20 cellular contexts compared by ENCODE assay signal in genomic region chr19:50632151-50632835, GRCh38. TPM values are rescaled to one million over a fixed set of nuclear protein-coding genes. Genes with fewer than 3 reads are reported as not detected.
DNase-seq lines count a peak whose midpoint lies in the region; ATAC-seq, FAIRE-seq and TF ChIP-seq lines count a peak whose summit lies in the region.
"Had no signal": no experiment of that assay in that cellular context is flagged by ENCODE, and none has a peak within 500 bp of the region (broad histone marks: within the 10 kb centered on the region; RNA-seq: fewer than 3 reads in every experiment).

No MANE protein-coding gene starts in this region.

- H3K36me3 Mint-ChIP-seq in GM23338 (ENCODE audit: low read depth) = peaks cover 45% of the 10 kb centered on the region

- peak in 1 of 2 experiments; percentile 12; a peak in 2 of 4 replicates for TF ChIP-seq RAD21 in H1 (IDR thresholded peaks at IDR 0.05 in 1 of 2, conservative IDR thresholded peaks at IDR 0.05 in 1 of 2; ENCODE audit: low read depth in 2 of 2, low read length in 2 of 2)

- H3K36me3 ChIP-seq in GM23338 (ENCODE audit: insufficient read depth) (peaks cover 8% of the 10 kb centered on the region; the same call in 1 of the 2 replicates), H1 (ENCODE audit: control insufficient read depth in 2 of 4, insufficient read depth in 4 of 4, low read length in 3 of 4) (no peaks in the 10 kb centered on the region; a peak in 1 of 8 replicates)

- no peak overlapping the region for H3K56ac ChIP-seq in H1 (replicated peaks; ENCODE audit: insufficient read length, low read depth, low read length)

- no peak overlapping the region for H3K4me3 Mint-ChIP-seq in GM23338
- H3K4me3 Mint-ChIP-seq: CD4-positive, alpha-beta memory T cell; T-helper 1 cell treated with Interleukin-12 subunit alpha and Interleukin-12 subunit beta and Interleukin-4 antibody, amounts not matched to agents 30 μg/mL and 1 μg/mL, for 36 hours had no signal

- H3K23ac ChIP-seq in H1 (ENCODE audit: insufficient read length) = no peak overlapping the region

- no peak overlapping the region for H2BK15ac ChIP-seq in H1 (ENCODE audit: low read length)

- H4K5ac ChIP-seq in H1 (ENCODE audit: insufficient read length, low read depth, low read length) = no peak overlapping the region

- no peaks in the 10 kb centered on the region for H3K79me1 ChIP-seq in H1 (ENCODE audit: low read depth, low read length)

- no peak overlapping the region for H3K27ac Mint-ChIP-seq in GM23338
- H3K27ac Mint-ChIP-seq: CD4-positive, alpha-beta memory T cell; T-helper 1 cell treated with Interleukin-12 subunit alpha and Interleukin-12 subunit beta and Interleukin-4 antibody, amounts not matched to agents 30 μg/mL and 1 μg/mL, for 36 hours had no signal

- no peak overlapping the region for H3K4me2 ChIP-seq in GM23338
- no peak overlapping the region for H3K4me2 ChIP-seq in H1 (ENCODE audit: insufficient read depth in 1 of 2, low read depth in 2 of 2, low read length in 2 of 2)

- TF ChIP-seq EP300 in H1 (IDR thresholded peaks at IDR 0.05; ENCODE audit: borderline replicate concordance in 1 of 2, low read depth in 2 of 2, low read length in 2 of 2) = no peak

- H4K91ac ChIP-seq in H1 (replicated peaks; ENCODE audit: insufficient read length, low read length) = no peak overlapping the region

- no peak overlapping the region for H3K9ac ChIP-seq in H1 (replicated peaks in 1 of 4; ENCODE audit: extremely low read depth in 1 of 4, low read depth in 3 of 4, low read length in 3 of 4)

- CTCF ChIA-PET in H1 (lab: Charles Lee; ENCODE audit: partially characterized antibody) = interaction anchor here (0.7 to 0.9 kb wide), 2 partner anchors 73 to 95 kb away, joined by 3 read pairs; no protein-coding TSS in a partner anchor

- no peak overlapping the region for H3K4ac ChIP-seq in H1 (replicated peaks; ENCODE audit: insufficient read length, low read depth, low read length)

- peaks cover 22% of the 10 kb centered on the region for H3K27me3 Mint-ChIP-seq in GM23338 (ENCODE audit: insufficient read depth, low read depth, poor library complexity)

- peak; percentile 49 to 56 for TF ChIP-seq CTCF in GM23338 (conservative IDR thresholded peaks at IDR 0.05; ENCODE audit: low read depth in 2 of 2)
- TF ChIP-seq CTCF in H1 (IDR thresholded peaks at IDR 0.05; ENCODE audit: control extremely low read depth in 1 of 3, insufficient read depth in 1 of 3, low read depth in 1 of 3, low read length in 3 of 3) = peak; percentile 33 to 64 (median 38)

- H2BK12ac ChIP-seq in H1 (ENCODE audit: low read depth, low read length) = no peak overlapping the region

- H2BK120ac ChIP-seq in H1 (replicated peaks; ENCODE audit: low read depth, low read length) = no peak overlapping the region

- no peaks in the 10 kb centered on the region for H3K4me1 ChIP-seq in GM23338 (ENCODE audit: insufficient read depth)
- 0 out of 7 replicates have a peak, but pooled peaks cover 0 to 4% (median 0%) of the 10 kb centered on the region in 4 experiments for H3K4me1 ChIP-seq in H1 (replicated peaks in 1 of 4; ENCODE audit: control insufficient read depth in 3 of 4, insufficient read depth in 4 of 4, low read length in 3 of 4)

- no peak overlapping the region for H2AK5ac ChIP-seq in H1 (ENCODE audit: low read depth, low read length)

- H3K79me2 ChIP-seq in GM23338 (replicated peaks; ENCODE audit: insufficient read depth) (no peaks in the 10 kb centered on the region), H1 (ENCODE audit: control insufficient read depth in 1 of 2, insufficient read depth in 2 of 2, low read length in 2 of 2) (no peaks in the 10 kb centered on the region)

- H3K18ac ChIP-seq in H1 (ENCODE audit: extremely low read depth, low read length) = no peak overlapping the region

- DNase-seq in GM23338 (ENCODE audit: low spot score) (peak; percentile 38), RPMI8226 (peak; percentile 17), H1 (ENCODE audit: low read depth in 1 of 2, low spot score in 2 of 2) (no peak), G401 (ENCODE audit: low spot score) (no peak), NCI-H1930 (lab: John Stamatoyannopoulos, UW) (no peak), HK-2 (ENCODE audit: unreplicated experiment) (no peak)
- DNase-seq: Calu3; CD4-positive, alpha-beta memory T cell; DMS53; NCI-H1436; NCI-H2029 treated with DMSO at 0.1 percent for 48 hours; NCI-H510A; NCI-H774; SHP77 had no signal

- peaks cover 96% of the 10 kb centered on the region for H3K9me3 Mint-ChIP-seq in GM23338

- H3K9me2 ChIP-seq in GM23338 (ENCODE audit: insufficient read depth) = no peaks in the 10 kb centered on the region

- H2AFZ ChIP-seq in GM23338 (no peak overlapping the region), H1 (ENCODE audit: low read length) (no peak overlapping the region)

- H4K20me1 ChIP-seq in GM23338 (replicated peaks; ENCODE audit: insufficient read depth) (no peaks in the 10 kb centered on the region), H1 (replicated peaks in 1 of 2; ENCODE audit: control insufficient read depth in 1 of 2, insufficient read depth in 2 of 2, low read length in 2 of 2) (peaks cover 0 to 2% of the 10 kb centered on the region in 2 experiments)

- no peaks in the 10 kb centered on the region for H3F3A ChIP-seq in GM23338 (replicated peaks; ENCODE audit: low read depth)

- H3K14ac ChIP-seq in H1 (ENCODE audit: insufficient read length) = no peak overlapping the region

- ATAC-seq in GM23338 = no peak
- ATAC-seq in GM19452 (IDR thresholded peaks at IDR 0.05; ENCODE audit: unreplicated experiment) = no peak
- ATAC-seq: GM12878, Panc1 had no signal

- H3K4me1 Mint-ChIP-seq in GM23338 = no peaks in the 10 kb centered on the region
- H3K4me1 Mint-ChIP-seq: CD4-positive, alpha-beta memory T cell had no signal

- no peak for FAIRE-seq in H1 (lab: Jason Lieb, UNC)
- FAIRE-seq: GM12878, GM18507, H54 had no signal

- POLR2A ChIA-PET in H1 (lab: Charles Lee; ENCODE audit: partially characterized antibody) = interaction anchor here (1.0 kb wide), 1 partner anchor 164 kb away, joined by 3 read pairs; no protein-coding TSS in a partner anchor

- H2BK20ac ChIP-seq in H1 (ENCODE audit: low read length) = no peak overlapping the region

- in situ Hi-C loops in G401 (cut with HindIII; ENCODE audit: low sequenced_read_pairs) = no loop called here

- no peak for TF ChIP-seq POLR2A in H1 (IDR thresholded peaks at IDR 0.05; ENCODE audit: control extremely low read depth in 1 of 2, low read depth in 2 of 2, low read length in 2 of 2)

- H3K4me3 ChIP-seq in GM23338 (no peak overlapping the region), H1 (ENCODE audit: extremely low read depth in 1 of 4, insufficient read depth in 2 of 4, low read depth in 3 of 4, low read length in 4 of 4) (no peak overlapping the region)
- H3K4me3 ChIP-seq: GM12878 had no signal

- H3K27ac ChIP-seq in GM23338 (ENCODE audit: low read depth) (no peak overlapping the region), H1 (ENCODE audit: low read depth, low read length) (no peak overlapping the region)

- H2BK5ac ChIP-seq in H1 (ENCODE audit: low read depth, low read length) = no peak overlapping the region

- WGBS in H1 (ENCODE audit: extremely low coverage in 1 of 2, insufficient coverage in 1 of 2, insufficient read length in 1 of 2, insufficient replicate concordance in 2 of 2, low coverage in 1 of 2, low lambda C conversion rate in 2 of 2, missing lambda C conversion rate in 1 of 2), 2 experiments = 86% methylated on average over 17 of the region's 20 CpGs; no CpG with 5 or more reads in 1 of the 2 experiments

- H3K27me3 ChIP-seq in GM23338 (ENCODE audit: insufficient read depth) (no peaks in the 10 kb centered on the region), H1 (replicated peaks in 1 of 4; ENCODE audit: control insufficient read depth in 3 of 4, extremely low read depth in 1 of 4, insufficient read depth in 3 of 4, low read length in 3 of 4) (no peaks in the 10 kb centered on the region)

- H3K9me3 ChIP-seq in H1 (ENCODE audit: insufficient read depth in 2 of 2, low read depth in 1 of 2, low read length in 1 of 2) = peaks cover 18 to 20% of the 10 kb centered on the region in 2 experiments

- no peaks in the 10 kb centered on the region for H3K23me2 ChIP-seq in H1 (ENCODE audit: low read depth, low read length)

- no peak overlapping the region for H4K8ac ChIP-seq in H1 (ENCODE audit: extremely low read depth, insufficient read depth, low read length)

TF ChIP-seq in GM23338, 12 proteins besides CTCF, POLR2A, EP300 and RAD21 (continues in another document):
- TF ChIP-seq ZNF331 (CRISPR knock-in tag; IDR thresholded peaks at IDR 0.05; ENCODE audit: low read depth) = no peak

TF ChIP-seq in H1, 55 proteins besides CTCF, POLR2A, EP300 and RAD21:
- TF ChIP-seq ZNF274 (IDR thresholded peaks at IDR 0.05; ENCODE audit: borderline replicate concordance, extremely low read depth, low read length) (no peak), SAP30 (IDR thresholded peaks at IDR 0.05; ENCODE audit: insufficient read depth, insufficient replicate concordance, low read length) (no peak)

RNA-seq across cellular contexts. Expression of gene SYT3, which starts 7.4 kb away (rescaled TPM):
- total RNA-seq in GM23338 (2014; rRNA removed; shearing (Covaris generic)) = 16.4 and 25.5 TPM in 2 replicates
- 9.5 and 10.0 TPM in 2 replicates for polyA plus RNA-seq in GM23338 (2016; fragmentation: Nextera tagmentation; extraction: Ambion mirVana)
- total RNA-seq in H1 (2021; fragmentation: NEBNext Ultra II Directional; extraction: Animal tissue kit (Norgen Biotek cat#: 25700)) = 13.9 and 17.3 TPM in 2 replicates
- polyA plus RNA-seq in H1 (2011; rRNA removed) = 6.7 and 12.7 TPM in 2 replicates
- polyA plus RNA-seq in H1 (2011; cell fraction: cytosol; rRNA removed) = 6.2 TPM
- 13.0 TPM for polyA plus RNA-seq in H1 (2011; cell fraction: nucleus; rRNA removed)
- polyA plus RNA-seq in H1 (2012, experiment 1 of 2) = 11.9 to 13.7 TPM (median 12.9 TPM) in 4 replicates
- polyA plus RNA-seq in H1 (2012, experiment 2 of 2) = 12.1 TPM
- polyA plus RNA-seq in H1 (2013, experiment 1 of 2) = 11.8 TPM
- 12.4 TPM for polyA plus RNA-seq in H1 (2013, experiment 2 of 2)
- 3.1 and 5.1 TPM in 2 replicates for polyA minus RNA-seq in H1 (2011; rRNA and poly(A)+ RNA removed)
- polyA minus RNA-seq in H1 (2011; cell fraction: cytosol; rRNA and poly(A)+ RNA removed) = 4.0 TPM
- 4.0 TPM for polyA minus RNA-seq in H1 (2011; cell fraction: nucleus; rRNA and poly(A)+ RNA removed)
- 2.7 and 5.7 TPM in 2 replicates for total RNA-seq in G401 (2014; rRNA removed; shearing (Covaris generic))
- total RNA-seq: Calu3; CD4-positive, alpha-beta memory T cell; GM12878 had no signal

RNA-seq across cellular contexts. Expression of gene C19orf81, which starts 17.0 kb away (rescaled TPM):
- 1.8 and 23.2 TPM in 2 replicates for total RNA-seq in GM23338 (2014; rRNA removed; shearing (Covaris generic))
- 54.3 and 67.9 TPM in 2 replicates for polyA plus RNA-seq in GM23338 (2016; fragmentation: Nextera tagmentation; extraction: Ambion mirVana)
- 11.7 and 14.2 TPM in 2 replicates for total RNA-seq in H1 (2021; fragmentation: NEBNext Ultra II Directional; extraction: Animal tissue kit (Norgen Biotek cat#: 25700))
- polyA plus RNA-seq in H1 (2011; rRNA removed) = 13.0 and 22.0 TPM in 2 replicates
- polyA plus RNA-seq in H1 (2011; cell fraction: cytosol; rRNA removed) = 12.6 TPM
- 15.7 TPM for polyA plus RNA-seq in H1 (2011; cell fraction: nucleus; rRNA removed)
- polyA plus RNA-seq in H1 (2012, experiment 1 of 2) = 2.5 to 17.3 TPM (median 15.4 TPM) in 4 replicates
- polyA plus RNA-seq in H1 (2012, experiment 2 of 2) = 7.0 TPM
- 20.4 TPM for polyA plus RNA-seq in H1 (2013, experiment 1 of 2)
- polyA plus RNA-seq in H1 (2013, experiment 2 of 2) = 20.0 TPM
- not detected in 2 replicates for polyA minus RNA-seq in H1 (2011; rRNA and poly(A)+ RNA removed)
- not detected for polyA minus RNA-seq in H1 (2011; cell fraction: cytosol; rRNA and poly(A)+ RNA removed)
- 7.5 TPM for polyA minus RNA-seq in H1 (2011; cell fraction: nucleus; rRNA and poly(A)+ RNA removed)
- total RNA-seq in G401 (2014; rRNA removed; shearing (Covaris generic)) = 10.0 and 13.1 TPM in 2 replicates
- total RNA-seq: Calu3; CD4-positive, alpha-beta memory T cell had no signal
- polyA plus RNA-seq: CD4-positive, alpha-beta memory T cell; GM12878 had no signal

Comparison
In these comparisons a context has a peak if more than half of its experiments do, and no peak if none do; other contexts are left out.
1. DNase-seq: peak in GM23338 (single experiment) and RPMI8226 (single experiment); none in H1 (0 of 2), G401 (single experiment), NCI-H1930 (0 of 2) and HK-2 (single experiment).